Comparison of ENCODE assay signal across 25 cellular contexts in genomic region chr5:52521236-52521635, GRCh38.
"Had no signal": no experiment of that assay in that cellular context is flagged by ENCODE, and none has a peak within 500 bp of the region (broad histone marks: within the 10 kb centered on the region; RNA-seq: fewer than 3 reads in every experiment).

No MANE protein-coding gene starts in this region.

- H3K4me3 ChIP-seq: left lung, lower lobe of right lung, neural progenitor cell, psoas muscle, right atrium auricular region, right lobe of liver, smooth muscle cell, tibial nerve, uterus had no signal

- ATAC-seq: left colon; left lung; lower lobe of right lung; naive thymus-derived CD8-positive, alpha-beta T cell; psoas muscle; stimulated activated memory B cell treated with anti-CD40 and anti-IgM and Interleukin-4, amounts not matched to agents 10 μg/mL and 1 μg/mL and 100 μg/mL, for 72 hours; stimulated activated naive CD8-positive, alpha-beta T cell treated with anti-CD3 and anti-CD28 coated beads, Interleukin-15, amount 100 ng/mL, for 72 hours had no signal

- DNase-seq: hippocampal formation; kidney glomerular epithelial cell; left colon; left lung; lower lobe of right lung; mammary epithelial cell; mesenchymal stem cell; naive thymus-derived CD8-positive, alpha-beta T cell; nephron progenitor cell; occipital lobe; psoas muscle; right lobe of liver; stimulated activated CD4-positive, alpha-beta T cell treated with anti-CD3 and anti-CD28 coated beads, Interleukin-1b, Interleukin-23, amount 100 ng/mL, for 48 hours; stimulated activated CD4-positive, alpha-beta T cell treated with anti-CD3 and anti-CD28 coated beads, Interleukin-2, amount 100 ng/mL, for 48 hours; stimulated activated CD4-positive, alpha-beta T cell treated with anti-CD3 and anti-CD28 coated beads, Interleukin-4, amount 100 ng/mL, for 4 hours; stimulated activated CD8-positive, alpha-beta memory T cell treated with anti-CD3 and anti-CD28 coated beads, Interleukin-4, amount 100 ng/mL, for 48 hours; stimulated activated naive CD4-positive, alpha-beta T cell treated with Interleukin-2 at 50 U/mL for 16 hours; stimulated activated naive CD8-positive, alpha-beta T cell treated with anti-CD3 and anti-CD28 coated beads, Interleukin-15, amount 100 ng/mL, for 72 hours; substantia nigra; uterus had no signal
